ENCODE assay signal across 10 cellular contexts in the genomic region with DNA sequence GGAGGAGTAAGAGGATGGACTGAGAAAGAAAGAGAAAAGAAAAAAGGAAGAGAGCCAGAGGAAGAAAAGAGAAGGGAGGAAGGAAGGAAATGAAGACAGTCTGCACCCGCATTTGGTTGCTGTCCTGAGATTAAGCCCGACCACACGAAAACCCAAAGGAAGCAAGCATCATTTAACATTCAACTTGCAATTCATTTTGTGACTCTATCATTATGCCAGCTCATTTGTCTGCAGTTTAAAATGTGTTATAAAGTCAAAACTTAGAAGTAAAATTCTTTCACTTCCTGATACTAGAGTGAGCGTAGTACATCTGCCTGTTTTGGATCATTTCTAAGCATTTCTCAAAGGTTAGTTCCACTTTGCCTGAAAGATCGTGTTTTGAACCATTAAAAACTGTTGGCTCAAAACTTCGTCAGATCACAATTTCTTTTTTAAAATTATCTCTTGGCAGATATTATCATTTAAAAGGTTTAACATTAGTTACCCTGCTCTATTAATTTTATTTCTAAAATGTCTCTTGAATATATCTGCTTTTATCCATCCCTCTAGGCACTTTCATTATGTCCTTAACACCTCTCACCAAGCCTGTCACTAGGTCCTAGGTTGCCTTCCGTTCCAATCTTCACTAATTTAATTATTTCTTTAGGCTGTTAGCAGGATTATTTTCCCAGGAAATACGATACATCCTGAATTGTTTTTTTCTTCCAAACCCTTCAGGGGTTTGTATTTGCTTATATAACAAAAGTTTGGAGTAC.
DNase-seq lines count a peak whose midpoint lies in the region; ATAC-seq, FAIRE-seq and TF ChIP-seq lines count a peak whose summit lies in the region.
"Had no signal": no experiment of that assay in that cellular context is flagged by ENCODE, and none has a peak within 500 bp of the region (broad histone marks: within the 10 kb centered on the region; RNA-seq: fewer than 3 reads in every experiment).

No MANE protein-coding gene starts in this region.

- FAIRE-seq in GM19239 (lab: Jason Lieb, UNC) = peak; percentile 95
- FAIRE-seq: bronchial epithelial cell had no signal

- TF ChIP-seq POLR2A in sigmoid colon (IDR thresholded peaks at IDR 0.05) = no peak

- H3K23ac ChIP-seq in mesendoderm (ENCODE audit: low read length) = no peak overlapping the region

- peaks cover 0 to 3% (median 0%) of the 10 kb centered on the region in 3 donors for H3K27me3 Mint-ChIP-seq in CD14-positive monocyte (ENCODE audit: low read depth in 3 of 3)
- H3K27me3 Mint-ChIP-seq in activated T-helper 1 cell treated with anti-CD3 and anti-CD28 coated beads, Interleukin-12 subunit alpha, Interleukin-12 subunit beta, Interleukin-2, Interleukin-4 antibody, amounts not matched to agents 30 ng/mL and 10 ng/mL and 1 ng/mL, durations not matched to agents 14 hours and 24 hours and 36 hours (ENCODE audit: insufficient read depth) = peaks cover 5% of the 10 kb centered on the region

- no peaks in the 10 kb centered on the region for H3K9me3 ChIP-seq in sigmoid colon

- H3K27me3 ChIP-seq in mesendoderm (ENCODE audit: insufficient read depth, low read length, poor library complexity) (no peaks in the 10 kb centered on the region), sigmoid colon (no peaks in the 10 kb centered on the region)

- no peak overlapping the region for H4K8ac ChIP-seq in mesendoderm (ENCODE audit: low read depth, low read length)

- H3K27ac ChIP-seq in mesendoderm (ENCODE audit: low read depth, low read length) (no peak overlapping the region), sigmoid colon (peak overlapping the region in 1 of 4 donors; percentile 18)

- no peak overlapping the region for H3K4ac ChIP-seq in mesendoderm (ENCODE audit: low read depth, low read length)

- no peak overlapping the region for H2BK15ac ChIP-seq in mesendoderm (replicated peaks; ENCODE audit: low read depth)

- no peak overlapping the region for H3K4me3 ChIP-seq in mesendoderm (ENCODE audit: low read length)
- H3K4me3 ChIP-seq in sigmoid colon = peak overlapping the region in 1 of 4 donors; percentile 3

- no peak for TF ChIP-seq CTCF in CD14-positive monocyte (IDR thresholded peaks at IDR 0.05)
- TF ChIP-seq CTCF in sigmoid colon (IDR thresholded peaks at IDR 0.05) = no peak

- H3K56ac ChIP-seq in mesendoderm (ENCODE audit: low read length) = no peak overlapping the region

- ATAC-seq in HG03139 (IDR thresholded peaks at IDR 0.05; ENCODE audit: unreplicated experiment) = peak; percentile 88
- ATAC-seq: HCT116 had no signal

- peak overlapping the region; percentile 66 to 83 for H3K4me3 Mint-ChIP-seq in CD14-positive monocyte
- peak overlapping the region; percentile 74 for H3K4me3 Mint-ChIP-seq in activated T-helper 1 cell treated with anti-CD3 and anti-CD28 coated beads, Interleukin-12 subunit alpha, Interleukin-12 subunit beta, Interleukin-2, Interleukin-4 antibody, amounts not matched to agents 30 ng/mL and 10 ng/mL and 1 ng/mL, durations not matched to agents 14 hours and 24 hours and 36 hours

- no peaks in the 10 kb centered on the region for H3K79me2 ChIP-seq in mesendoderm (ENCODE audit: control insufficient read depth, insufficient read depth, low read length)

- H3K36me3 ChIP-seq in mesendoderm (ENCODE audit: control insufficient read depth, insufficient read depth, low read length) (no peaks in the 10 kb centered on the region), sigmoid colon (no peaks in the 10 kb centered on the region)

- DNase-seq in CD14-positive monocyte (ENCODE audit: low spot score) (no peak), GM19239 (ENCODE audit: insufficient read length, low spot score) (peak; percentile 15), mesendoderm (no peak), AML-193 (lab: John Stamatoyannopoulos, UW) (no peak), NCI-H524 (lab: John Stamatoyannopoulos, UW) (no peak), sigmoid colon (no peak)
- DNase-seq in activated T-helper 1 cell treated with anti-CD3 and anti-CD28 coated beads, Interleukin-12 subunit alpha, Interleukin-12 subunit beta, Interleukin-2, Interleukin-4 antibody, amounts not matched to agents 30 ng/mL and 10 ng/mL and 1 ng/mL, durations not matched to agents 14 hours and 24 hours and 36 hours (ENCODE audit: low spot score) = no peak

- H3K18ac ChIP-seq in mesendoderm (ENCODE audit: low read length) = no peak overlapping the region

- no peak overlapping the region for H3K9ac ChIP-seq in mesendoderm (ENCODE audit: low read length)

- H3K9me3 Mint-ChIP-seq in CD14-positive monocyte = no peaks in the 10 kb centered on the region
- H3K9me3 Mint-ChIP-seq in activated T-helper 1 cell treated with anti-CD3 and anti-CD28 coated beads, Interleukin-12 subunit alpha, Interleukin-12 subunit beta, Interleukin-2, Interleukin-4 antibody, amounts not matched to agents 30 ng/mL and 10 ng/mL and 1 ng/mL, durations not matched to agents 14 hours and 24 hours and 36 hours = no peaks in the 10 kb centered on the region

- H3K79me1 ChIP-seq in mesendoderm (ENCODE audit: low read length) = no peaks in the 10 kb centered on the region

- no peak overlapping the region for H3K4me2 ChIP-seq in mesendoderm (ENCODE audit: low read length)

- no peaks in the 10 kb centered on the region for H3K36me3 Mint-ChIP-seq in CD14-positive monocyte
- no peaks in the 10 kb centered on the region for H3K36me3 Mint-ChIP-seq in activated T-helper 1 cell treated with anti-CD3 and anti-CD28 coated beads, Interleukin-12 subunit alpha, Interleukin-12 subunit beta, Interleukin-2, Interleukin-4 antibody, amounts not matched to agents 30 ng/mL and 10 ng/mL and 1 ng/mL, durations not matched to agents 14 hours and 24 hours and 36 hours (ENCODE audit: low read depth)

- no peak overlapping the region for H2BK120ac ChIP-seq in mesendoderm (ENCODE audit: low read depth, low read length)

- H2BK5ac ChIP-seq in mesendoderm (ENCODE audit: low read length) = no peak overlapping the region

- WGBS in mesendoderm (ENCODE audit: extremely low coverage, insufficient coverage, low lambda C conversion rate) = no CpG with 5 or more reads among the region's 8 CpGs
- 43 to 67% methylated on average over 8 of the region's 8 CpGs for WGBS in sigmoid colon, 2 donors

- H2AK5ac ChIP-seq in mesendoderm (ENCODE audit: low read length) = no peak overlapping the region

- H3K4me1 ChIP-seq in mesendoderm (ENCODE audit: control insufficient read depth, low read depth, low read length) = no peaks in the 10 kb centered on the region
- no peaks in the 10 kb centered on the region for H3K4me1 ChIP-seq in sigmoid colon

- no peak for TF ChIP-seq EP300 in sigmoid colon (IDR thresholded peaks at IDR 0.05)

- H4K5ac ChIP-seq in mesendoderm (ENCODE audit: low read length) = no peak overlapping the region

- peak overlapping the region in 6 of 7 donors; percentile 36 to 74 (median 54) for H3K27ac Mint-ChIP-seq in CD14-positive monocyte
- H3K27ac Mint-ChIP-seq in activated T-helper 1 cell treated with anti-CD3 and anti-CD28 coated beads, Interleukin-12 subunit alpha, Interleukin-12 subunit beta, Interleukin-2, Interleukin-4 antibody, amounts not matched to agents 30 ng/mL and 10 ng/mL and 1 ng/mL, durations not matched to agents 14 hours and 24 hours and 36 hours = peak overlapping the region; percentile 24

- intact Hi-C loops in CD14-positive monocyte (cut with micrococcal nuclease) = no loop called here
- intact Hi-C loops in activated T-helper 1 cell treated with anti-CD3 and anti-CD28 coated beads, Interleukin-12 subunit alpha, Interleukin-12 subunit beta, Interleukin-2, Interleukin-4 antibody, amounts not matched to agents 30 ng/mL and 10 ng/mL and 1 ng/mL, durations not matched to agents 14 hours and 24 hours and 36 hours (cut with micrococcal nuclease) = loop anchor here (1.0 kb wide), 1 partner anchor 241 kb away; the partner anchor contains the start of gene TLE4
- intact Hi-C loops in sigmoid colon (cut with DNase I) = no loop called here

- peaks cover 12% of the 10 kb centered on the region for H3K4me1 Mint-ChIP-seq in CD14-positive monocyte
- H3K4me1 Mint-ChIP-seq in activated T-helper 1 cell treated with anti-CD3 and anti-CD28 coated beads, Interleukin-12 subunit alpha, Interleukin-12 subunit beta, Interleukin-2, Interleukin-4 antibody, amounts not matched to agents 30 ng/mL and 10 ng/mL and 1 ng/mL, durations not matched to agents 14 hours and 24 hours and 36 hours (ENCODE audit: low read depth) = peaks cover 43% of the 10 kb centered on the region
